In genomic region chr20:4973330-4974097, GRCh38 we compare ENCODE assay signal across 8 cellular contexts. TPM values are rescaled to one million over a fixed set of nuclear protein-coding genes. Genes with fewer than 3 reads are reported as not detected.
DNase-seq lines count a peak whose midpoint lies in the region; ATAC-seq and TF ChIP-seq lines count a peak whose summit lies in the region.

No MANE protein-coding gene starts in this region.

- H3K36me3 ChIP-seq in mucosa of stomach (ENCODE audit: control insufficient read depth, insufficient read depth, low read length) (no peaks in the 10 kb centered on the region), tibial nerve (peaks cover 0 to 21% (median 0%) of the 10 kb centered on the region in 3 donors)

- H3K27me3 ChIP-seq in mucosa of stomach (ENCODE audit: control insufficient read depth, insufficient read depth, low read length) (no peaks in the 10 kb centered on the region), tibial nerve (no peaks in the 10 kb centered on the region)

- no peaks in the 10 kb centered on the region for H3K9me3 ChIP-seq in mucosa of stomach (ENCODE audit: control insufficient read depth, low read length)
- H3K9me3 ChIP-seq in tibial nerve, result no peaks in the 10 kb centered on the region

- no peak for TF ChIP-seq POLR2A in tibial nerve (IDR thresholded peaks at IDR 0.05)

- peaks cover 6% of the 10 kb centered on the region for H3K36me3 Mint-ChIP-seq in T-helper 2 cell treated with Interferon-gamma antibody and Interleukin-4, amounts not matched to agents 5 μg/mL and 100 μg/mL, for 36 hours (ENCODE audit: low read depth)

- peaks cover 18% of the 10 kb centered on the region for H3K4me1 Mint-ChIP-seq in T-helper 2 cell treated with Interferon-gamma antibody and Interleukin-4, amounts not matched to agents 5 μg/mL and 100 μg/mL, for 36 hours (ENCODE audit: low read depth)

- 2 to 3% methylated on average over 11 of the region's 11 CpGs for WGBS in tibial nerve, 2 donors

- CTCF ChIA-PET in AG04449 (lab: Yijun Ruan, JAX), result interaction anchor here (0.6 to 2.1 kb wide), 6 partner anchors 12 to 233 kb away, joined by 3 to 9 read pairs (median 4); no protein-coding TSS in a partner anchor

- H3K4me3 Mint-ChIP-seq in T-helper 2 cell treated with Interferon-gamma antibody and Interleukin-4, amounts not matched to agents 5 μg/mL and 100 μg/mL, for 36 hours, result peak overlapping the region; percentile 78

- TF ChIP-seq EP300 in tibial nerve (IDR thresholded peaks at IDR 0.05), result peak in 1 of 2 donors; percentile 38

- H3K4me1 ChIP-seq in mucosa of stomach (ENCODE audit: control insufficient read depth, insufficient read depth, low read length) (peaks cover 23% of the 10 kb centered on the region), tibial nerve (peaks cover 0 to 57% (median 11%) of the 10 kb centered on the region in 4 donors)

- POLR2A ChIA-PET in AG04449 (lab: Yijun Ruan, JAX), result no interaction called here

- no peaks in the 10 kb centered on the region for H3K9me3 Mint-ChIP-seq in T-helper 2 cell treated with Interferon-gamma antibody and Interleukin-4, amounts not matched to agents 5 μg/mL and 100 μg/mL, for 36 hours

- peak overlapping the region; percentile 43 to 84 (median 72) for H3K27ac ChIP-seq in tibial nerve

- ATAC-seq in GM19023 (IDR thresholded peaks at IDR 0.05; ENCODE audit: unreplicated experiment), result peak; percentile 86
- peak; percentile 80 for ATAC-seq in HG03159 (IDR thresholded peaks at IDR 0.05; ENCODE audit: unreplicated experiment)

- peak overlapping the region; percentile 16 for H3K4me3 ChIP-seq in AG04449 (ENCODE audit: low read depth, low read length)
- no peak overlapping the region for H3K4me3 ChIP-seq in mucosa of stomach (ENCODE audit: low read length)
- H3K4me3 ChIP-seq in tibial nerve, result peak overlapping the region; percentile 0 to 37 (median 23)

- peak overlapping the region; percentile 55 for H3K9ac ChIP-seq in mucosa of stomach (ENCODE audit: low read length)

- TF ChIP-seq CTCF in AG04449 (IDR thresholded peaks at IDR 0.05; ENCODE audit: insufficient read depth, low read length, missing control alignments) (no peak), tibial nerve (IDR thresholded peaks at IDR 0.05) (no peak)

- DNase-seq in AG04449 (ENCODE audit: low read depth, low spot score) (peak; percentile 72), dermis blood vessel endothelial cell (peak; percentile 86), tibial nerve (ENCODE audit: low spot score in 2 of 2) (peak; percentile 29 to 41), NCI-H82 (lab: John Stamatoyannopoulos, UW) (no peak)
- DNase-seq in T-helper 2 cell treated with Interferon-gamma antibody and Interleukin-4, amounts not matched to agents 5 μg/mL and 100 μg/mL, for 36 hours (ENCODE audit: low spot score), result peak; percentile 71

- H3K27ac Mint-ChIP-seq in T-helper 2 cell treated with Interferon-gamma antibody and Interleukin-4, amounts not matched to agents 5 μg/mL and 100 μg/mL, for 36 hours, result peak overlapping the region; percentile 91

- no peaks in the 10 kb centered on the region for H3K27me3 Mint-ChIP-seq in T-helper 2 cell treated with Interferon-gamma antibody and Interleukin-4, amounts not matched to agents 5 μg/mL and 100 μg/mL, for 36 hours (ENCODE audit: low read depth)

RNA-seq across cellular contexts. Expression of gene SLC23A2, which starts 27.8 kb away (rescaled TPM):
- total RNA-seq in dermis blood vessel endothelial cell (18.2 and 25.0 TPM in 2 replicates), tibial nerve (10 to 100 TPM; 30.6 to 48.5 (median 40.6) TPM)
